In the genomic region with DNA sequence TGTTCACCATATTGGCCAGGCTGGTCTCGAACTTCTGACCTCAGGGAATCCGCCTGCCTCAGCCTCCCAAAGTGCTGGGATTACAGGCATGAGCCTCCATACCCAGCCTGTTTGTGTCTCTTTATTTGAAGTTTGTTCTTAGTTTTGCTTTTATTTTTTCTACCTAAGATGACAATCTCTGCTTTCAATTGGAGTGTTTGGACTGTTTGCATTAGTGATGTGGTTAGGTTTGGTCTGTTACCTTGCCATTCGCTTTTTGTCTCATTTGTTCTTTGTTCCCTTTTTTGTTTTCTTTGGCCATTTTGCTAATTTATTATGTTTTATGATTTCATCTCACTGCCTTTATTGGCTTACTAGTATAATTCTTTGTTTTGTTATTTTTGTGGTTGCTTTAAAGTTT, we compare ENCODE assay signal across 8 cellular contexts.
"Had no signal": no experiment of that assay in that cellular context is flagged by ENCODE, and none has a peak within 500 bp of the region (broad histone marks: within the 10 kb centered on the region; RNA-seq: fewer than 3 reads in every experiment).

No MANE protein-coding gene starts in this region.

- H3K27ac ChIP-seq: GM23248 had no signal

- ATAC-seq: K562 had no signal

- DNase-seq: GM23248, GOT3, H9, HCEC 1CT, IMR-90, KG1 had no signal

- H3K4me3 ChIP-seq: GM23248, K562 had no signal

- H2AFZ ChIP-seq: GM23248 had no signal

- FAIRE-seq: HTR-8/SVneo, K562 had no signal

- H3K9ac ChIP-seq: GM23248 had no signal
